20 cellular contexts compared by ENCODE assay signal in the genomic region with DNA sequence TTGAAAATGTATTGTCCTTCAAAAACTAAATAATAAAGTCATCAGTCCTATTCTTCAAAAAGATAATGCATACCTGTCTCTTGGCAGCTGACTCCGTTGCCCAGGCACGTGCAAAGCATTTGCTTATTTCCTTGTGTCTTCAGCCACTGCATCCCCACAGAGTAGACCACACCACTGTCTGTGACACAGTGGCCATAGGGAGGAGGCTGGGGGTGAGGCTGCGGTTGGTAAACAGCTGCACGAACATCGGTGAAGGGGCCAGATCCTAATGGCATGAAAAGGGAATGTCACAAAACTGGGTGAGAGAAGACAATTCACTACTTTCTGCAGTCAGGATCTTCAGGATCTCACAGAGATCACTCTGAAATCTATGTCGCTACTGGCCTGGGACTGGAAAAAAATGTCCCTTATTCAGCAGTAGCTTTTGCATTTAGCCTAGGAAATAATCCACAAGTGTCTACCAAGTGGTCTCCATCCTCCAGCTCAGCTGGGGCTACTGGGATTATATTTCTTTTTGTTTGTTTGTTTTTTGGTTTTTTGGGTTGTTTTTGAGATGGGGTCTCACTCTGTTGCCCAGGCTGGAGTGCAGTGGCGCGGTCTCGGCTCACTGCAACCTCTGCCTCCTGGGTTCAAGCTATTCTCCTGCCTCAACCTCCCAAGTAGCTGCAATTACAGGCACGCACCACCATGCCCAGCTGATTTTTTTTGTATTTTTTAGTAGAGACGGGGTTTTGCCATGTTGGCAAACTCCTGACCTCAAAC. TPM values are rescaled to one million over a fixed set of nuclear protein-coding genes. Genes with fewer than 3 reads are reported as not detected.
DNase-seq lines count a peak whose midpoint lies in the region; ATAC-seq, FAIRE-seq and TF ChIP-seq lines count a peak whose summit lies in the region.
"Had no signal": no experiment of that assay in that cellular context is flagged by ENCODE, and none has a peak within 500 bp of the region (broad histone marks: within the 10 kb centered on the region; RNA-seq: fewer than 3 reads in every experiment).

No MANE protein-coding gene starts in this region.

- intact Hi-C loops in HepG2 (cut with micrococcal nuclease; ENCODE audit: unreplicated experiment) = no loop called here
- intact Hi-C loops in tibial artery (cut with DNase I; ENCODE audit: low total_unique reads) = no loop called here
- intact Hi-C loops in PC-9 (cut with micrococcal nuclease; ENCODE audit: unreplicated experiment) = no loop called here

- H3K4me1 ChIP-seq in endodermal cell (ENCODE audit: control insufficient read depth, insufficient read depth, low read length) (peaks cover 14% of the 10 kb centered on the region), HepG2 (ENCODE audit: insufficient read depth, low read length) (peaks cover 96% of the 10 kb centered on the region), tibial artery (peaks cover 0 to 83% (median 12%) of the 10 kb centered on the region in 4 donors), PC-9 (replicated peaks; ENCODE audit: insufficient read depth) (no peaks in the 10 kb centered on the region)
- H3K4me1 ChIP-seq: SJCRH30, vagina had no signal

- no peak overlapping the region for H3K9ac ChIP-seq in endodermal cell (ENCODE audit: extremely low read depth, low read length, poor library complexity, severe bottlenecking)
- H3K9ac ChIP-seq in HepG2 (ENCODE audit: insufficient read depth, low read depth, low read length) = no peak overlapping the region

- H4K20me1 ChIP-seq in HepG2 (ENCODE audit: insufficient read depth, low read length) (peaks cover 17% of the 10 kb centered on the region; the same call in 1 of the 2 replicates), PC-9 (ENCODE audit: insufficient read depth) (no peaks in the 10 kb centered on the region)

- no peaks in the 10 kb centered on the region for H3K9me3 Mint-ChIP-seq in endodermal cell
- H3K9me3 Mint-ChIP-seq: activated naive CD8-positive, alpha-beta T cell treated with anti-CD3 and anti-CD28 coated beads for 36 hours had no signal

- ATAC-seq in HepG2 = peak; percentile 36

- H3K9me2 ChIP-seq in PC-9 (ENCODE audit: insufficient read depth) = no peaks in the 10 kb centered on the region

- H3K79me2 ChIP-seq in HepG2 (ENCODE audit: insufficient read depth, low read length) (peaks cover 51% of the 10 kb centered on the region), PC-9 (ENCODE audit: low read depth) (no peaks in the 10 kb centered on the region)

- H3K36me3 Mint-ChIP-seq in endodermal cell (ENCODE audit: low read depth) = peaks cover 94% of the 10 kb centered on the region
- H3K36me3 Mint-ChIP-seq: activated naive CD8-positive, alpha-beta T cell treated with anti-CD3 and anti-CD28 coated beads for 36 hours had no signal

- H3K27me3 Mint-ChIP-seq in endodermal cell (ENCODE audit: insufficient read depth) = no peaks in the 10 kb centered on the region

- TF ChIP-seq EP300 in HepG2 (IDR thresholded peaks at IDR 0.05; ENCODE audit: low read depth in 2 of 2, low read length in 2 of 2) = no peak
- TF ChIP-seq EP300 in HepG2 (CRISPR knock-in tag; IDR thresholded peaks at IDR 0.05; ENCODE audit: borderline replicate concordance) = no peak; the same call in 1 of the 2 replicates

- no peak overlapping the region for H3K4me3 Mint-ChIP-seq in endodermal cell
- H3K4me3 Mint-ChIP-seq: activated naive CD8-positive, alpha-beta T cell treated with anti-CD3 and anti-CD28 coated beads for 36 hours had no signal

- H3K36me3 ChIP-seq in endodermal cell (ENCODE audit: control insufficient read depth, insufficient read depth, low read length) (peaks cover 94% of the 10 kb centered on the region), HepG2 (replicated peaks in 1 of 2; ENCODE audit: control insufficient read depth in 1 of 2, insufficient read depth in 2 of 2, low read length in 2 of 2) (peaks cover 30 to 90% of the 10 kb centered on the region in 2 experiments), tibial artery (peaks cover 75 to 97% (median 82%) of the 10 kb centered on the region in 3 donors), PC-9 (ENCODE audit: low read depth) (no peaks in the 10 kb centered on the region)
- H3K36me3 ChIP-seq: BE2C had no signal

- in situ Hi-C loops in HepG2 (cut with HindIII; ENCODE audit: extremely low pct_ligation_motif_present, low pct_unique_long_range_greater_than_20kb) = no loop called here

- DNase-seq in LHCN-M2 (ENCODE audit: low read depth) (peak; percentile 63), endodermal cell (no peak), HepG2 (ENCODE audit: low spot score) (no peak), tibial artery (no peak), ecto neural progenitor cell (ENCODE audit: low spot score) (no peak), NCI-H2081 treated with DMSO at 0.1 percent for 48 hours (lab: John Stamatoyannopoulos, UW) (no peak), PC-9 (no peak)
- DNase-seq: activated naive CD8-positive, alpha-beta T cell treated with anti-CD3 and anti-CD28 coated beads for 36 hours; BE2C; DMS 273 treated with DMSO at 0.1 percent for 48 hours; dorsolateral prefrontal cortex; esophagus squamous epithelium; NCI-H1436 treated with DMSO at 0.1 percent for 48 hours; NCI-H748 treated with DMSO at 0.1 percent for 48 hours; SJCRH30; T-helper 9 cell had no signal

- BruUV-seq in HepG2 (replicated peaks; lab: Mats Ljungman, UMichigan) = no TSS peak
- no TSS peak for BruUV-seq in PC-9 (replicated peaks; lab: Mats Ljungman, UMichigan)

- no peaks in the 10 kb centered on the region for H3K9me3 ChIP-seq in endodermal cell (ENCODE audit: control insufficient read depth, low read length)
- H3K9me3 ChIP-seq in HepG2 (ENCODE audit: low read length) = no peaks in the 10 kb centered on the region
- no peaks in the 10 kb centered on the region for H3K9me3 ChIP-seq in tibial artery
- H3K9me3 ChIP-seq in PC-9 (ENCODE audit: insufficient read depth, low read depth) = 0 out of 2 replicates have a peak, but pooled peaks cover 4% of the 10 kb centered on the region
- H3K9me3 ChIP-seq: BE2C, esophagus squamous epithelium, SJCRH30, vagina had no signal

- H3K4me1 Mint-ChIP-seq in endodermal cell = peaks cover 43% of the 10 kb centered on the region
- H3K4me1 Mint-ChIP-seq: activated naive CD8-positive, alpha-beta T cell treated with anti-CD3 and anti-CD28 coated beads for 36 hours had no signal

- POLR2A ChIA-PET in HepG2 (lab: Yijun Ruan, JAX) (interaction anchor here (0.7 to 4.3 kb wide), 6 partner anchors 8 to 369 kb away, joined by 3 to 13 read pairs (median 4); no protein-coding TSS in a partner anchor), PC-9 (lab: Charles Lee; ENCODE audit: unreplicated experiment) (interaction anchor here (0.6 kb wide), 1 partner anchor 16 kb away, joined by 5 read pairs; no protein-coding TSS in a partner anchor)

- peak in 1 of 2 experiments; percentile 80 for TF ChIP-seq POLR2A in HepG2 (IDR thresholded peaks at IDR 0.05; ENCODE audit: insufficient read depth in 1 of 2, low read depth in 2 of 2, low read length in 2 of 2)

- TF ChIP-seq CTCF in endodermal cell (conservative IDR thresholded peaks at IDR 0.05) = peak; percentile 22
- TF ChIP-seq CTCF in HepG2 (CRISPR knock-in tag; IDR thresholded peaks at IDR 0.05) = no peak
- TF ChIP-seq CTCF in tibial artery (IDR thresholded peaks at IDR 0.05) = no peak
- TF ChIP-seq CTCF in PC-9 (conservative IDR thresholded peaks at IDR 0.05) = no peak

- H3K27ac Mint-ChIP-seq in endodermal cell = no peak overlapping the region
- H3K27ac Mint-ChIP-seq: activated naive CD8-positive, alpha-beta T cell treated with anti-CD3 and anti-CD28 coated beads for 36 hours had no signal

- 0 out of 2 replicates have a peak, but pooled peaks have one; percentile 7 for TF ChIP-seq RAD21 in HepG2 (CRISPR knock-in tag; IDR thresholded peaks at IDR 0.05)

- H3K27me3 ChIP-seq in endodermal cell (ENCODE audit: control insufficient read depth, insufficient read depth, low read length, poor library complexity, severe bottlenecking) (no peaks in the 10 kb centered on the region), HepG2 (ENCODE audit: control insufficient read depth in 1 of 2, insufficient read depth in 2 of 2, low read length in 2 of 2) (no peaks in the 10 kb centered on the region), tibial artery (no peaks in the 10 kb centered on the region), PC-9 (ENCODE audit: insufficient read depth, low read depth) (no peaks in the 10 kb centered on the region)
- H3K27me3 ChIP-seq: BE2C, dorsolateral prefrontal cortex, esophagus squamous epithelium, SJCRH30, vagina had no signal

- no peak overlapping the region for H3K4me3 ChIP-seq in endodermal cell (ENCODE audit: low read length)
- H3K4me3 ChIP-seq in HepG2 (replicated peaks in 1 of 3; ENCODE audit: insufficient read depth in 1 of 3, low read depth in 2 of 3, low read length in 3 of 3) = no peak overlapping the region; a peak in 1 of 6 replicates
- no peak overlapping the region for H3K4me3 ChIP-seq in tibial artery
- no peak overlapping the region for H3K4me3 ChIP-seq in PC-9
- H3K4me3 ChIP-seq: dorsolateral prefrontal cortex, esophagus squamous epithelium, SJCRH30, vagina had no signal

- H2AFZ ChIP-seq in HepG2 (ENCODE audit: low read length) (no peak overlapping the region), PC-9 (no peak overlapping the region)

- no peaks in the 10 kb centered on the region for H3F3A ChIP-seq in PC-9 (ENCODE audit: insufficient read depth, low read depth)

- FAIRE-seq in HepG2 (lab: Jason Lieb, UNC) = no peak
- FAIRE-seq: bronchial epithelial cell, GM12891, HTR-8/SVneo had no signal

- 93 to 95% methylated on average over 7 to 11 of the region's 11 CpGs for WGBS in endodermal cell (ENCODE audit: insufficient coverage in 1 of 2, insufficient read length in 1 of 2), 2 experiments
- 86% methylated on average over 11 of the region's 11 CpGs for WGBS in HepG2 (ENCODE audit: low lambda C conversion rate)

- CTCF ChIA-PET in HepG2 (lab: Yijun Ruan, JAX; ENCODE audit: low intra/inter-chr PET ratio, low total read pairs) (no interaction called here), PC-9 (lab: Charles Lee) (interaction anchor here (0.6 kb wide), 1 partner anchor 14 kb away, joined by 3 read pairs; no protein-coding TSS in a partner anchor)

- H3K27ac ChIP-seq in endodermal cell (ENCODE audit: low read depth, low read length) (no peak overlapping the region), HepG2 (ENCODE audit: extremely low read length, insufficient read depth, low read length) (no peak overlapping the region), tibial artery (peak overlapping the region; percentile 4 to 64), PC-9 (no peak overlapping the region)
- H3K27ac ChIP-seq: dorsolateral prefrontal cortex, SJCRH30, vagina had no signal

- H3K4me2 ChIP-seq in HepG2 (ENCODE audit: low read depth, low read length) = peak overlapping the region; percentile 48
- no peak overlapping the region for H3K4me2 ChIP-seq in PC-9

RNA-seq across cellular contexts. Expression of a gene that starts 10.7 kb away (rescaled TPM):
- total RNA-seq in LHCN-M2 (2014; rRNA removed) = 3,000 and 3,278 TPM in 2 replicates
- polyA plus RNA-seq in LHCN-M2 (2012) = 2,602 TPM
- total RNA-seq in endodermal cell = 1,000 to 10,000 TPM; 2,721 to 2,960 TPM
- polyA plus RNA-seq in endodermal cell (2013, experiment 1 of 2) = 374 TPM
- 340 TPM for polyA plus RNA-seq in endodermal cell (2013, experiment 2 of 2)
- total RNA-seq in HepG2 (2016; rRNA removed; fragmentation: Illumina TruSeq; extraction: Trizol) = 1,029 and 1,847 TPM in 2 replicates
- 126 and 147 TPM in 2 replicates for total RNA-seq in HepG2 (2016; cell fraction: cytosol; rRNA removed; fragmentation: Illumina TruSeq; extraction: Trizol; ENCODE audit: low read depth)
- 854 and 1,853 TPM in 2 replicates for total RNA-seq in HepG2 (2016; cell fraction: insoluble cytoplasmic fraction; rRNA removed; fragmentation: Illumina TruSeq; extraction: Trizol)
- 296 and 350 TPM in 2 replicates for total RNA-seq in HepG2 (2016; cell fraction: membrane; rRNA removed; fragmentation: Illumina TruSeq; extraction: Trizol)
- total RNA-seq in HepG2 (2016; cell fraction: nucleus; rRNA removed; fragmentation: Illumina TruSeq; extraction: Trizol) = 2,550 and 3,138 TPM in 2 replicates
- 6,471 and 8,294 TPM in 2 replicates for polyA plus RNA-seq in HepG2 (2011; rRNA removed)
- 5,228 and 6,020 TPM in 2 replicates for polyA plus RNA-seq in HepG2 (2011; cell fraction: cytosol; rRNA removed)
- polyA plus RNA-seq in HepG2 (2011; cell fraction: nucleus; rRNA removed) = 7,071 and 7,329 TPM in 2 replicates
- polyA plus RNA-seq in HepG2 (2012) = 6,919 and 7,291 TPM in 2 replicates
- polyA plus RNA-seq in HepG2 (2016; cell fraction: cytosol; fragmentation: Illumina TruSeq; extraction: Trizol; ENCODE audit: low read depth) = 105 and 116 TPM in 2 replicates
- polyA plus RNA-seq in HepG2 (2016; cell fraction: insoluble cytoplasmic fraction; fragmentation: Illumina TruSeq; extraction: Trizol; ENCODE audit: low read depth) = 930 and 1,012 TPM in 2 replicates
- polyA plus RNA-seq in HepG2 (2016; cell fraction: membrane; fragmentation: Illumina TruSeq; extraction: Trizol; ENCODE audit: low read depth) = 206 and 247 TPM in 2 replicates
- polyA plus RNA-seq in HepG2 (2016; cell fraction: nucleus; fragmentation: Illumina TruSeq; extraction: Trizol; ENCODE audit: insufficient read depth, low read depth) = 3,833 and 4,011 TPM in 2 replicates
- 4.7 and 8,343 TPM in 2 replicates for polyA minus RNA-seq in HepG2 (2011; rRNA and poly(A)+ RNA removed; ENCODE audit: low replicate concordance)
- polyA minus RNA-seq in HepG2 (2011; cell fraction: cytosol; rRNA and poly(A)+ RNA removed) = 6,416 and 9,415 TPM in 2 replicates
- polyA minus RNA-seq in HepG2 (2011; cell fraction: nucleus; rRNA and poly(A)+ RNA removed) = 5,814 and 6,553 TPM in 2 replicates
- total RNA-seq in PC-9 (2021) = 39.4 and 42.5 TPM in 2 replicates

Comparison
In these comparisons a context has a peak if more than half of its experiments do, and no peak if none do; other contexts are left out.
1. H3K27ac ChIP-seq: peak in tibial artery (2 of 2); none in endodermal cell (single experiment), HepG2 (single experiment) and PC-9 (single experiment).